In the genomic region with DNA sequence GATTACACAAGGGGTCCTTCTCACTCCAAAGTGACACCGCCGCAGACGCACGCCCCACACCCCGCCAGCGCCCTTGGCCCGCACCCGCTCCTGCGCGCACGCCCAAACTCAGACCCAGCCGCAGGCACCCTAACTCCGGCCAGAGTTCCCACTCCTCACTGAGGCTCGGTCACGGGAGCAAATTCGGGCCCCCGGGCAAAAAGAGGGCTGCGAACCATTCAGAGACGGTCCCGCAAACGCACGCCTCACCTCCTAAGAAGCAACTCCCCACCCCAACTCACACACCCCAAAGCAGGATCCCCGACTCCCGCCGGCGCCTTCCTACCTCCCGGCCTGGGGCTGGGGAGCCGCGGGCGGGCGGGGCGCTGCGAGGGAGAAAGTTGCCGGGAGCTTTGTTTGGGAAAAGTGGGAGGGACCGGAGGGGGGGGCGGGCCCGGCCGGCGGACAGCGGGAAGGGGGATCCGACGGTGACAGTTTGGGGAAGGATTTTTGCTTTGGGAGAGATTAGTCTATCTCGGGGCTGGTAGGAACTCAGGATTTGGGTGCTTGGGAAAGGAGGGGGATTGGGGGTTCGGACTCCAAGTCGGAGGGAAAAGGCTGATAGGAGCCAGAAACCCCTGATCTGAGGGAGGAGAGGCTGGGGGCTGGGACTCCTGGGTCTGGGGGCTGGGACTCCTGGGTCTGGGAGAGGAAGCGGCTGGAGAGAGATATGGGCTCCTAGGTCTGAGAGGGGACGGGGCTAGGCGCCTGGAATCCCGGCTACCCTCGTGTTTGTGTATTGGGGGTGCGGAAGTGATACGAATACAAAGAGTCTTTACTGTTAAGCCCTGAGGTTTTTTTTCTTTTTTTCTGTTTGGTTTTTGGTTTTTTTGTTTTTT, we compare ENCODE assay signal across 1 cellular context.
TF ChIP-seq lines count a peak whose summit lies in the region.

Gene TEAD2 (minus strand): TSS at position 369 of the 878 bp plus-strand sequence. CDS start 2,341 bp downstream, outside the sequence.

TF ChIP-seq in H1, 55 proteins besides CTCF, POLR2A, EP300 and RAD21 (continued from another document):
- TF ChIP-seq KDM4A (IDR thresholded peaks at IDR 0.05; ENCODE audit: low read depth, low read length, severe bottlenecking) = peak; percentile 37
- TF ChIP-seq ASH2L (IDR thresholded peaks at IDR 0.05; ENCODE audit: low read length) = no peak
- no peak for TF ChIP-seq CTBP2 (IDR thresholded peaks at IDR 0.05; ENCODE audit: borderline replicate concordance, insufficient read depth, insufficient read length, low read length)
- TF ChIP-seq RBBP5 (IDR thresholded peaks at IDR 0.05; ENCODE audit: borderline replicate concordance, low read depth, low read length) = no peak
- TF ChIP-seq TBP (IDR thresholded peaks at IDR 0.05; ENCODE audit: low read depth, low read length) = 0 out of 2 replicates have a peak, but pooled peaks have one; percentile 25
- peak in 1 of 2 experiments; percentile 73; a peak in 2 of 4 replicates for TF ChIP-seq SIN3A (conservative IDR thresholded peaks at IDR 0.05 in 1 of 2, IDR thresholded peaks at IDR 0.05 in 1 of 2; ENCODE audit: low read depth in 1 of 2, low read length in 2 of 2)
- peak; percentile 71 for TF ChIP-seq POLR2AphosphoS5 (IDR thresholded peaks at IDR 0.05; ENCODE audit: low read depth, low read length)
- TF ChIP-seq BCL11A (IDR thresholded peaks at IDR 0.05; ENCODE audit: low read depth in 2 of 2, low read length in 2 of 2) = no peak
